ENCODE assay signal across 17 cellular contexts in genomic region chr7:70392282-70392681, GRCh38.
A peak's percentile ranks its signal among the peaks of the same experiment; 100 is the strongest.
DNase-seq lines count a peak whose midpoint lies in the region; ATAC-seq and TF ChIP-seq lines count a peak whose summit lies in the region.
"Had no signal": no experiment of that assay in that cellular context is flagged by ENCODE, and none has a peak within 500 bp of the region (broad histone marks: within the 10 kb centered on the region; RNA-seq: fewer than 3 reads in every experiment).

No MANE protein-coding gene starts in this region.

- H3K4me3 Mint-ChIP-seq in Caco-2 (ENCODE audit: unreplicated experiment), result no peak overlapping the region
- H3K4me3 Mint-ChIP-seq: activated CD4-positive, alpha-beta T cell treated with anti-CD3 and anti-CD28 coated beads for 36 hours; activated naive CD4-positive, alpha-beta T cell treated with anti-CD3 and anti-CD28 coated beads, Interleukin-2, amount 10 ng/mL, durations not matched to agents 7 days and 5 days; neural crest cell had no signal

- TF ChIP-seq CTCF in gastroesophageal sphincter (IDR thresholded peaks at IDR 0.05) (no peak), osteoblast (IDR thresholded peaks at IDR 0.05; ENCODE audit: extremely low read depth, low read depth, low read length) (no peak), Caco-2 (IDR thresholded peaks at IDR 0.05; ENCODE audit: insufficient read depth in 1 of 2, low read depth in 1 of 2, low read length in 1 of 2, severe bottlenecking in 1 of 2, unreplicated experiment in 1 of 2) (no peak)

- DNase-seq in Right ventricle myocardium inferior (ENCODE audit: missing footprints) (no peak), cardiac septum (ENCODE audit: low spot score) (no peak), osteoblast (ENCODE audit: insufficient read length, low spot score, missing footprints) (no peak), SKM-1 (lab: John Stamatoyannopoulos, UW; ENCODE audit: unreplicated experiment) (no peak), Caco-2 (no peak)
- DNase-seq: activated CD4-positive, alpha-beta T cell treated with anti-CD3 and anti-CD28 coated beads for 36 hours; activated CD8-positive, alpha-beta memory T cell treated with anti-CD3 and anti-CD28 coated beads, Interleukin-2, amount 50 U/mL, for 48 hours; activated naive CD4-positive, alpha-beta T cell treated with anti-CD3 and anti-CD28 coated beads, Interleukin-2, amount 10 ng/mL, durations not matched to agents 7 days and 5 days; effector CD8-positive, alpha-beta T cell; small intestine; trophoblast cell had no signal

- H3K9me3 Mint-ChIP-seq in Caco-2 (ENCODE audit: unreplicated experiment), result no peaks in the 10 kb centered on the region
- H3K9me3 Mint-ChIP-seq: activated naive CD4-positive, alpha-beta T cell treated with anti-CD3 and anti-CD28 coated beads, Interleukin-2, amount 10 ng/mL, durations not matched to agents 7 days and 5 days; neural crest cell had no signal

- H3K9me3 ChIP-seq in gastroesophageal sphincter (no peaks in the 10 kb centered on the region), osteoblast (ENCODE audit: low read depth, low read length) (no peaks in the 10 kb centered on the region), Caco-2 (no peaks in the 10 kb centered on the region)

- BruUV-seq in Caco-2 (replicated peaks; lab: Mats Ljungman, UMichigan), result no TSS peak

- peaks cover 5% of the 10 kb centered on the region for H3K4me1 Mint-ChIP-seq in Caco-2 (ENCODE audit: low read depth, unreplicated experiment)
- H3K4me1 Mint-ChIP-seq: activated CD4-positive, alpha-beta T cell treated with anti-CD3 and anti-CD28 coated beads for 36 hours; activated naive CD4-positive, alpha-beta T cell treated with anti-CD3 and anti-CD28 coated beads, Interleukin-2, amount 10 ng/mL, durations not matched to agents 7 days and 5 days had no signal

- peak overlapping the region; percentile 18 for H3K4me2 ChIP-seq in osteoblast (ENCODE audit: insufficient read depth, low read length)

- intact Hi-C loops in Right ventricle myocardium inferior (cut with DNase I) (no loop called here), cardiac septum (cut with DNase I) (loop anchor here (10.0 kb wide), 1 partner anchor 303 kb away; no protein-coding TSS in a partner anchor), Caco-2 (cut with micrococcal nuclease; ENCODE audit: unreplicated experiment) (no loop called here)

- H3K27ac ChIP-seq in gastroesophageal sphincter (peak overlapping the region in 3 of 4 donors; percentile 32 to 56 (median 54)), osteoblast (ENCODE audit: low read depth, low read length) (peak overlapping the region; percentile 42)

- H2AFZ ChIP-seq in osteoblast (ENCODE audit: low read length), result no peak overlapping the region

- no peaks in the 10 kb centered on the region for H3K27me3 Mint-ChIP-seq in Caco-2 (ENCODE audit: insufficient read depth, unreplicated experiment)
- H3K27me3 Mint-ChIP-seq: activated CD4-positive, alpha-beta T cell treated with anti-CD3 and anti-CD28 coated beads for 36 hours; activated naive CD4-positive, alpha-beta T cell treated with anti-CD3 and anti-CD28 coated beads, Interleukin-2, amount 10 ng/mL, durations not matched to agents 7 days and 5 days had no signal

- CTCF ChIA-PET in Caco-2 (lab: Charles Lee), result no interaction called here

- no peak for TF ChIP-seq POLR2A in gastroesophageal sphincter (IDR thresholded peaks at IDR 0.05)

- H3K79me2 ChIP-seq in osteoblast (ENCODE audit: insufficient read depth, low read length), result no peaks in the 10 kb centered on the region

- H3K4me1 ChIP-seq in gastroesophageal sphincter (peaks cover 4 to 23% (median 7%) of the 10 kb centered on the region in 3 donors), osteoblast (ENCODE audit: insufficient read depth, low read length) (no peaks in the 10 kb centered on the region), Caco-2 (no peaks in the 10 kb centered on the region)

- WGBS in gastroesophageal sphincter (ENCODE audit: low coverage in 1 of 2), 2 donors, result 43 to 58% methylated on average over 2 of the region's 2 CpGs

- ATAC-seq in Right ventricle myocardium inferior (peak; percentile 55), gastroesophageal sphincter (peak; percentile 84), GM18861 (IDR thresholded peaks at IDR 0.05; ENCODE audit: unreplicated experiment) (no peak), HG03469 (IDR thresholded peaks at IDR 0.05; ENCODE audit: unreplicated experiment) (no peak)
- ATAC-seq: activated CD4-positive, alpha-beta T cell treated with anti-CD3 and anti-CD28 coated beads for 36 hours; K562; Panc1 had no signal

- TF ChIP-seq EP300 in gastroesophageal sphincter (IDR thresholded peaks at IDR 0.05), result no peak

- H4K20me1 ChIP-seq in osteoblast (ENCODE audit: insufficient read depth, low read length), result no peaks in the 10 kb centered on the region

- no peak overlapping the region for H3K4me3 ChIP-seq in gastroesophageal sphincter
- no peak overlapping the region for H3K4me3 ChIP-seq in osteoblast (ENCODE audit: insufficient read depth, low read length)
- H3K4me3 ChIP-seq in Caco-2 (ENCODE audit: low read depth, low read length), result no peak overlapping the region
- H3K4me3 ChIP-seq: K562 had no signal

- H3K27me3 ChIP-seq in gastroesophageal sphincter, result no peaks in the 10 kb centered on the region
- H3K27me3 ChIP-seq in osteoblast (ENCODE audit: insufficient read depth, low read length), result no peaks in the 10 kb centered on the region
- no peaks in the 10 kb centered on the region for H3K27me3 ChIP-seq in Caco-2 (replicated peaks; ENCODE audit: control insufficient read depth, insufficient read depth, low read length)

- no peak overlapping the region for H3K27ac Mint-ChIP-seq in Caco-2 (ENCODE audit: unreplicated experiment)
- H3K27ac Mint-ChIP-seq: activated CD4-positive, alpha-beta T cell treated with anti-CD3 and anti-CD28 coated beads for 36 hours; activated naive CD4-positive, alpha-beta T cell treated with anti-CD3 and anti-CD28 coated beads, Interleukin-2, amount 10 ng/mL, durations not matched to agents 7 days and 5 days had no signal

- no peaks in the 10 kb centered on the region for H3K36me3 ChIP-seq in gastroesophageal sphincter
- no peaks in the 10 kb centered on the region for H3K36me3 ChIP-seq in osteoblast (ENCODE audit: insufficient read depth, low read length)
- H3K36me3 ChIP-seq in Caco-2 (ENCODE audit: control insufficient read depth, insufficient read depth, low read length), result no peaks in the 10 kb centered on the region

- H3K36me3 Mint-ChIP-seq in Caco-2 (ENCODE audit: insufficient read depth, unreplicated experiment), result no peaks in the 10 kb centered on the region
- H3K36me3 Mint-ChIP-seq: activated naive CD4-positive, alpha-beta T cell treated with anti-CD3 and anti-CD28 coated beads, Interleukin-2, amount 10 ng/mL, durations not matched to agents 7 days and 5 days had no signal

- POLR2A ChIA-PET in Caco-2 (lab: Charles Lee), result no interaction called here

Comparison
In these comparisons a context has a peak if more than half of its experiments do, and no peak if none do; other contexts are left out.
1. ATAC-seq: peak in Right ventricle myocardium inferior (single experiment) and gastroesophageal sphincter (single experiment); none in GM18861 (single experiment) and HG03469 (single experiment).